In genomic region chr19:13153627-13154240, GRCh38 we compare ENCODE assay signal across 8 cellular contexts. TPM values are rescaled to one million over a fixed set of nuclear protein-coding genes. Genes with fewer than 3 reads are reported as not detected.
DNase-seq lines count a peak whose midpoint lies in the region; ATAC-seq and TF ChIP-seq lines count a peak whose summit lies in the region.

No MANE protein-coding gene starts in this region.

- no peak for ATAC-seq in activated CD4-positive, CD25-positive, alpha-beta regulatory T cell treated with anti-CD3 and anti-CD28 coated beads, Interleukin-2, amount 50 U/mL, for 24 hours
- no peak for ATAC-seq in HG03045 (IDR thresholded peaks at IDR 0.05; ENCODE audit: unreplicated experiment)

- H3K4me1 ChIP-seq in MM.1S (ENCODE audit: low read length) (peaks cover 32% of the 10 kb centered on the region), iPS-15b (ENCODE audit: control insufficient read depth, insufficient read depth, low read length) (no peaks in the 10 kb centered on the region)

- H3K27me3 ChIP-seq in MM.1S (replicated peaks; ENCODE audit: insufficient read depth, low read length), result peaks cover 55% of the 10 kb centered on the region
- no peaks in the 10 kb centered on the region for H3K27me3 ChIP-seq in iPS-15b (ENCODE audit: control insufficient read depth, insufficient read depth, low read length)

- TF ChIP-seq CTCF in MM.1S (IDR thresholded peaks at IDR 0.05; ENCODE audit: low read length), result no peak

- peak overlapping the region; percentile 91; the same call in 1 of the 2 replicates for H3K4me2 ChIP-seq in MM.1S (ENCODE audit: low read depth, low read length)

- no peaks in the 10 kb centered on the region for H3K9me3 ChIP-seq in MM.1S (replicated peaks; ENCODE audit: insufficient read depth, low read length)
- no peaks in the 10 kb centered on the region for H3K9me3 ChIP-seq in iPS-15b (ENCODE audit: control insufficient read depth, insufficient read depth, low read length)

- H3K9me2 ChIP-seq in MM.1S (replicated peaks; ENCODE audit: insufficient read depth, low read length), result no peaks in the 10 kb centered on the region

- H3K9ac ChIP-seq in MM.1S (ENCODE audit: low read length) (peak overlapping the region; percentile 9; the same call in 1 of the 2 replicates), iPS-15b (ENCODE audit: low read depth, low read length) (peak overlapping the region; percentile 96)

- H3K79me2 ChIP-seq in MM.1S (ENCODE audit: low read length), result peaks cover 3% of the 10 kb centered on the region; the same call in 1 of the 2 replicates

- no peak overlapping the region for H3K27ac ChIP-seq in MM.1S (ENCODE audit: low read length)

- no peaks in the 10 kb centered on the region for H3K36me3 ChIP-seq in MM.1S (replicated peaks; ENCODE audit: insufficient read depth, low read length)
- peaks cover 15% of the 10 kb centered on the region for H3K36me3 ChIP-seq in iPS-15b (ENCODE audit: control insufficient read depth, insufficient read depth, low read length)

- no peak overlapping the region for H2AFZ ChIP-seq in MM.1S (ENCODE audit: low read length)

- DNase-seq in MM.1S (no peak), amniotic epithelial cell (ENCODE audit: low read depth) (peak; percentile 40), occipital lobe (lab: John Stamatoyannopoulos, UW) (no peak)
- DNase-seq in stimulated activated CD4-positive, alpha-beta T cell treated with anti-CD3 and anti-CD28 coated beads, Interleukin-2, amount 100 ng/mL, for 24 hours, result peak; percentile 35 to 36

- no peaks in the 10 kb centered on the region for H4K20me1 ChIP-seq in MM.1S (ENCODE audit: insufficient read depth, low read length)

- H3K4me3 ChIP-seq in GM08714 (ENCODE audit: low read length) (peak overlapping the region; percentile 95), MM.1S (ENCODE audit: low read length) (peak overlapping the region; percentile 31; the same call in 1 of the 2 replicates), iPS-15b (ENCODE audit: low read depth, low read length) (peak overlapping the region; percentile 99)

- H3F3A ChIP-seq in MM.1S (ENCODE audit: insufficient read depth, low read length), result peaks cover 8% of the 10 kb centered on the region; the same call in 1 of the 2 replicates

RNA-seq across cellular contexts. Expression of gene IER2, which starts 3.5 kb away (rescaled TPM):
- 9.4 TPM for total RNA-seq in occipital lobe

RNA-seq across cellular contexts. Expression of gene STX10, which starts 3.6 kb away (rescaled TPM):
- total RNA-seq in occipital lobe, result 20.3 TPM

RNA-seq across cellular contexts. Expression of gene NACC1, which starts 35.7 kb away (rescaled TPM):
- 13.1 TPM for total RNA-seq in occipital lobe

RNA-seq across cellular contexts. Expression of gene TRMT1, which starts 37.2 kb away (rescaled TPM):
- 27.1 TPM for total RNA-seq in occipital lobe

RNA-seq across cellular contexts. Expression of gene LYL1, which starts 51.1 kb away (rescaled TPM):
- 3.3 TPM for total RNA-seq in occipital lobe

Comparison
In these comparisons a context has a peak if more than half of its experiments do, and no peak if none do; other contexts are left out.
1. H3K4me3 ChIP-seq: peak in every context shown above with its lines; median percentile 99 in iPS-15b; 95 in GM08714; 31 in MM.1S.
2. DNase-seq: peak in amniotic epithelial cell (single experiment) and stimulated activated CD4-positive, alpha-beta T cell treated with anti-CD3 and anti-CD28 coated beads, Interleukin-2, amount 100 ng/mL, for 24 hours (2 of 2); none in MM.1S (single experiment) and occipital lobe (single experiment).